8 cellular contexts compared by ENCODE assay signal in genomic region chr6:10719386-10720228, GRCh38. TPM values are rescaled to one million over a fixed set of nuclear protein-coding genes. Genes with fewer than 3 reads are reported as not detected.
DNase-seq lines count a peak whose midpoint lies in the region; ATAC-seq, FAIRE-seq and TF ChIP-seq lines count a peak whose summit lies in the region.

No MANE protein-coding gene starts in this region.

- TF ChIP-seq CTCF in HFF-Myc (IDR thresholded peaks at IDR 0.05; ENCODE audit: low read depth, low read length, missing control alignments) (no peak), endothelial cell of umbilical vein (IDR thresholded peaks at IDR 0.05; ENCODE audit: extremely low read depth in 1 of 2, insufficient read depth in 1 of 2, low read depth in 1 of 2, low read length in 2 of 2) (no peak), prostate gland (IDR thresholded peaks at IDR 0.05) (no peak), H9 (conservative IDR thresholded peaks at IDR 0.05) (no peak)

- H2AK5ac ChIP-seq in H9 (ENCODE audit: insufficient read length, low read length), result no peak overlapping the region

- no peak overlapping the region for H4K8ac ChIP-seq in H9 (replicated peaks; ENCODE audit: insufficient read length, low read depth, low read length)

- H3K18ac ChIP-seq in H9 (ENCODE audit: insufficient read length, low read depth, low read length), result no peak overlapping the region

- H3K27me3 ChIP-seq in endothelial cell of umbilical vein (ENCODE audit: control insufficient read depth in 2 of 2, insufficient read depth in 2 of 2, low read length in 2 of 2) (no peaks in the 10 kb centered on the region), prostate gland (replicated peaks; ENCODE audit: insufficient read depth) (no peaks in the 10 kb centered on the region), H9 (ENCODE audit: insufficient read depth, low read length) (no peaks in the 10 kb centered on the region)

- CTCF ChIA-PET in endothelial cell of umbilical vein (lab: Charles Lee), result interaction anchor here (0.6 to 4.8 kb wide), 7 partner anchors 8 to 258 kb away, joined by 3 to 21 read pairs (median 4); partner anchors contain the start of genes C6orf52 and PAK1IP1

- no peak overlapping the region for H3K4ac ChIP-seq in H9 (ENCODE audit: low read depth, low read length)

- no peak overlapping the region for H3K56ac ChIP-seq in H9 (ENCODE audit: insufficient read length, low read depth, low read length)

- H3K9me3 ChIP-seq in endothelial cell of umbilical vein (replicated peaks; ENCODE audit: control insufficient read depth, insufficient read depth, low read length), result no peaks in the 10 kb centered on the region
- no peaks in the 10 kb centered on the region for H3K9me3 ChIP-seq in prostate gland
- no peaks in the 10 kb centered on the region for H3K9me3 ChIP-seq in H9 (ENCODE audit: control insufficient read depth, low read depth, low read length)

- H3K14ac ChIP-seq in H9 (ENCODE audit: insufficient read depth, low read length), result no peak overlapping the region

- no peaks in the 10 kb centered on the region for H3K79me1 ChIP-seq in H9 (ENCODE audit: insufficient read depth, low read depth, low read length, poor library complexity, severe bottlenecking)

- peaks cover 0 to 16% (median 12%) of the 10 kb centered on the region in 3 experiments; a peak in 5 of 7 replicates for H3K36me3 Mint-ChIP-seq in H9 (ENCODE audit: insufficient read depth in 1 of 3, low read depth in 3 of 3)

- no peak for TF ChIP-seq POLR2A in endothelial cell of umbilical vein (IDR thresholded peaks at IDR 0.05; ENCODE audit: low read depth, low read length)
- no peak for TF ChIP-seq POLR2A in prostate gland (IDR thresholded peaks at IDR 0.05)

- POLR2A ChIA-PET in endothelial cell of umbilical vein (lab: Charles Lee), result interaction anchor here (0.6 kb wide), 1 partner anchor 15 kb away, joined by 6 read pairs; no protein-coding TSS in a partner anchor

- H3K27ac Mint-ChIP-seq in H9, result no peak overlapping the region

- H3K27ac ChIP-seq in endothelial cell of umbilical vein (ENCODE audit: insufficient read depth, low read depth, low read length), result no peak overlapping the region
- peak overlapping the region; percentile 68 to 79 for H3K27ac ChIP-seq in prostate gland
- no peak overlapping the region for H3K27ac ChIP-seq in H9 (ENCODE audit: insufficient read length, low read depth, low read length)

- no peak overlapping the region for H2BK15ac ChIP-seq in H9 (ENCODE audit: low read depth, low read length)

- FAIRE-seq in endothelial cell of umbilical vein (lab: Jason Lieb, UNC), result peak; percentile 37

- no peak overlapping the region for H3T11ph ChIP-seq in H9 (ENCODE audit: low read length)

- H3K4me3 ChIP-seq in HFF-Myc (replicated peaks; ENCODE audit: low read depth, low read length) (peak overlapping the region; percentile 45), endothelial cell of umbilical vein (replicated peaks in 1 of 3; ENCODE audit: insufficient read depth in 1 of 3, low read depth in 1 of 3, low read length in 3 of 3) (peak overlapping the region in 2 of 3 experiments; percentile 7 to 85), prostate gland (peak overlapping the region; percentile 45 to 46)

- H3K4me1 Mint-ChIP-seq in H9, result peaks cover 19 to 23% of the 10 kb centered on the region in 2 experiments

- H2BK5ac ChIP-seq in H9 (ENCODE audit: insufficient read length, low read length), result no peak overlapping the region

- no peak overlapping the region; a peak in 1 of 5 replicates for H3K4me3 Mint-ChIP-seq in H9

- no peaks in the 10 kb centered on the region for H4K20me1 ChIP-seq in endothelial cell of umbilical vein (replicated peaks; ENCODE audit: control insufficient read depth, extremely low read depth, insufficient read depth, low read length)
- no peaks in the 10 kb centered on the region for H4K20me1 ChIP-seq in H9 (ENCODE audit: control insufficient read depth, insufficient read depth, insufficient read length)

- WGBS in prostate gland, result 52% methylated on average over 24 of the region's 25 CpGs
- WGBS in H9 (ENCODE audit: extremely low coverage, insufficient read length, low lambda C conversion rate), result no CpG with 5 or more reads among the region's 25 CpGs

- BruUV-seq in endothelial cell of umbilical vein (replicated peaks; lab: Mats Ljungman, UMichigan), result TSS peak; percentile 57

- H3K36me3 ChIP-seq in endothelial cell of umbilical vein (ENCODE audit: control insufficient read depth in 2 of 2, extremely low read depth in 1 of 2, insufficient read depth in 2 of 2, low read length in 2 of 2), result no peaks in the 10 kb centered on the region
- H3K36me3 ChIP-seq in prostate gland, result no peaks in the 10 kb centered on the region

- no peak for DNase-seq in HFF-Myc (ENCODE audit: extremely low read depth, low read depth)
- peak; percentile 3 for DNase-seq in T-helper 22 cell (ENCODE audit: low read depth)
- DNase-seq in endothelial cell of umbilical vein (ENCODE audit: low read depth, low spot score), result peak; percentile 24
- no peak for DNase-seq in prostate gland (ENCODE audit: low spot score)
- DNase-seq in NK-92 (lab: John Stamatoyannopoulos, UW; ENCODE audit: unreplicated experiment), result no peak
- no peak for DNase-seq in H9

- no peak overlapping the region for H2BK120ac ChIP-seq in H9 (ENCODE audit: low read depth, low read length, poor library complexity, severe bottlenecking)

- no peak overlapping the region for H3K23ac ChIP-seq in H9 (ENCODE audit: insufficient read length, low read depth, low read length)

- dilution Hi-C loops in endothelial cell of umbilical vein (cut with MboI; ENCODE audit: extremely low pct_ligation_motif_present, low sequenced_read_pairs), result no loop called here

- H3K27me3 Mint-ChIP-seq in H9 (ENCODE audit: low read depth), result no peaks in the 10 kb centered on the region; the same call in 1 of the 2 replicates

- H3K9me3 Mint-ChIP-seq in H9, result peaks cover 3 to 7% of the 10 kb centered on the region in 2 experiments; a peak in 3 of 5 replicates

- H3K79me2 ChIP-seq in endothelial cell of umbilical vein (ENCODE audit: control insufficient read depth, insufficient read depth, low read length) (no peaks in the 10 kb centered on the region), H9 (ENCODE audit: insufficient read depth, low read length) (no peaks in the 10 kb centered on the region)

- H2BK20ac ChIP-seq in H9 (ENCODE audit: low read depth, low read length, poor library complexity, severe bottlenecking), result no peak overlapping the region

- H3K4me2 ChIP-seq in endothelial cell of umbilical vein (ENCODE audit: insufficient read depth, low read length) (peak overlapping the region; percentile 18), H9 (ENCODE audit: insufficient read depth, insufficient read length, low read length) (no peak overlapping the region)

- ATAC-seq in HG03342 (IDR thresholded peaks at IDR 0.05; ENCODE audit: unreplicated experiment), result no peak
- no peak for ATAC-seq in HG03280 (IDR thresholded peaks at IDR 0.05; ENCODE audit: unreplicated experiment)

- no peak overlapping the region for H4K5ac ChIP-seq in H9 (ENCODE audit: insufficient read length, low read depth, low read length)

- H2AFZ ChIP-seq in endothelial cell of umbilical vein (ENCODE audit: low read depth, low read length), result peak overlapping the region; percentile 69
- no peak overlapping the region for H2AFZ ChIP-seq in H9 (ENCODE audit: low read length)

- H3K9ac ChIP-seq in endothelial cell of umbilical vein (replicated peaks; ENCODE audit: extremely low read depth, insufficient read depth, low read length) (peak overlapping the region; percentile 41), H9 (ENCODE audit: extremely low read depth, insufficient read length, low read length) (no peak overlapping the region)

- H3K4me1 ChIP-seq in endothelial cell of umbilical vein (ENCODE audit: control insufficient read depth, extremely low read depth, insufficient read depth, low read length) (peaks cover 10% of the 10 kb centered on the region), prostate gland (replicated peaks) (peaks cover 8% of the 10 kb centered on the region), H9 (ENCODE audit: insufficient read depth, low read length) (0 out of 2 replicates have a peak, but pooled peaks cover 2% of the 10 kb centered on the region)

- intact Hi-C loops in endothelial cell of umbilical vein (cut with micrococcal nuclease), result loop anchor here (10.0 kb wide), 1 partner anchor 375 kb away; the partner anchor contains the start of gene SMIM13
- intact Hi-C loops in prostate gland (cut with DNase I), result no loop called here

- no peak overlapping the region for H2BK12ac ChIP-seq in H9 (ENCODE audit: insufficient read length, low read depth, low read length)

- no peaks in the 10 kb centered on the region for H3K9me1 ChIP-seq in endothelial cell of umbilical vein (replicated peaks; ENCODE audit: control insufficient read depth, extremely low read depth, insufficient read depth, low read length)

- H3K23me2 ChIP-seq in H9 (ENCODE audit: insufficient read length, low read depth, low read length, poor library complexity, severe bottlenecking), result peaks cover 9% of the 10 kb centered on the region

- H4K91ac ChIP-seq in H9 (ENCODE audit: insufficient read length, low read depth, low read length), result no peak overlapping the region

RNA-seq across cellular contexts. Expression of gene TMEM14C, which starts 3.3 kb away (rescaled TPM):
- 68.0 and 89.3 TPM in 2 replicates for total RNA-seq in endothelial cell of umbilical vein
- 137 and 146 TPM in 2 replicates for polyA plus RNA-seq in endothelial cell of umbilical vein
- 136 and 157 TPM in 2 replicates for polyA plus RNA-seq in endothelial cell of umbilical vein (2011; cell fraction: cytosol; rRNA removed)
- 55.0 and 57.8 TPM in 2 replicates for polyA plus RNA-seq in endothelial cell of umbilical vein (2011; cell fraction: nucleus; rRNA removed)
- polyA plus RNA-seq in endothelial cell of umbilical vein (2012), result 95.5 and 108 TPM in 2 replicates
- 80.3 and 84.5 TPM in 2 replicates for polyA minus RNA-seq in endothelial cell of umbilical vein
- 52.2 TPM for polyA minus RNA-seq in endothelial cell of umbilical vein (2011; cell fraction: cytosol; rRNA and poly(A)+ RNA removed)
- 6.2 and 7.4 TPM in 2 replicates for polyA minus RNA-seq in endothelial cell of umbilical vein (2011; cell fraction: nucleus; rRNA and poly(A)+ RNA removed)
- 100 to 1,000 TPM in 1 of 2 donors, 10 to 100 TPM in 1; 99.7 to 208 TPM for total RNA-seq in prostate gland
- 94.4 and 104 TPM in 2 replicates for total RNA-seq in H9 (2021)

RNA-seq across cellular contexts. Expression of gene PAK1IP1, which starts 24.8 kb away (rescaled TPM):
- total RNA-seq in endothelial cell of umbilical vein (20.6 and 20.9 TPM in 2 replicates), prostate gland (10 to 100 TPM; 12.2 to 36.7 TPM), H9 (2021) (43.6 and 44.8 TPM in 2 replicates)
- polyA plus RNA-seq in endothelial cell of umbilical vein, result 7.6 and 10.6 TPM in 2 replicates
- 19.6 and 21.2 TPM in 2 replicates for polyA plus RNA-seq in endothelial cell of umbilical vein (2011; cell fraction: cytosol; rRNA removed)
- 10.9 and 15.9 TPM in 2 replicates for polyA plus RNA-seq in endothelial cell of umbilical vein (2011; cell fraction: nucleus; rRNA removed)
- polyA plus RNA-seq in endothelial cell of umbilical vein (2012), result 17.2 and 29.3 TPM in 2 replicates
- polyA minus RNA-seq in endothelial cell of umbilical vein, result 6.8 and 10.2 TPM in 2 replicates
- 6.9 TPM for polyA minus RNA-seq in endothelial cell of umbilical vein (2011; cell fraction: cytosol; rRNA and poly(A)+ RNA removed)
- polyA minus RNA-seq in endothelial cell of umbilical vein (2011; cell fraction: nucleus; rRNA and poly(A)+ RNA removed), result 2.8 and 3.8 TPM in 2 replicates

RNA-seq across cellular contexts. Expression of gene C6orf52, which starts 25.2 kb away (rescaled TPM):
- total RNA-seq in endothelial cell of umbilical vein (not detected in 2 replicates), prostate gland (1 to 10 TPM in 1 of 2 donors, not detected in 1; 3.3 TPM), H9 (2021) (1.8 and 2.3 TPM in 2 replicates)
- 0.27 and 0.54 TPM in 2 replicates for polyA plus RNA-seq in endothelial cell of umbilical vein
- polyA plus RNA-seq in endothelial cell of umbilical vein (2011; cell fraction: cytosol; rRNA removed), result 0.35 TPM in 2 replicates
- polyA plus RNA-seq in endothelial cell of umbilical vein (2011; cell fraction: nucleus; rRNA removed), result 0.32 TPM in 1 of 2 replicates, not detected in the other
- 0.64 and 0.76 TPM in 2 replicates for polyA plus RNA-seq in endothelial cell of umbilical vein (2012)
- not detected in 2 replicates for polyA minus RNA-seq in endothelial cell of umbilical vein
- polyA minus RNA-seq in endothelial cell of umbilical vein (2011; cell fraction: cytosol; rRNA and poly(A)+ RNA removed), result not detected
- not detected in 2 replicates for polyA minus RNA-seq in endothelial cell of umbilical vein (2011; cell fraction: nucleus; rRNA and poly(A)+ RNA removed)

RNA-seq across cellular contexts. Expression of gene TMEM14B, which starts 28.0 kb away (rescaled TPM):
- total RNA-seq in endothelial cell of umbilical vein, result 54.6 and 58.2 TPM in 2 replicates
- polyA plus RNA-seq in endothelial cell of umbilical vein, result 56.9 and 73.1 TPM in 2 replicates
- 61.7 and 64.3 TPM in 2 replicates for polyA plus RNA-seq in endothelial cell of umbilical vein (2011; cell fraction: cytosol; rRNA removed)
- polyA plus RNA-seq in endothelial cell of umbilical vein (2011; cell fraction: nucleus; rRNA removed), result 29.1 and 33.6 TPM in 2 replicates
- polyA plus RNA-seq in endothelial cell of umbilical vein (2012), result 51.1 and 64.9 TPM in 2 replicates
- polyA minus RNA-seq in endothelial cell of umbilical vein, result 39.8 and 44.9 TPM in 2 replicates
- polyA minus RNA-seq in endothelial cell of umbilical vein (2011; cell fraction: cytosol; rRNA and poly(A)+ RNA removed), result 33.9 TPM
- polyA minus RNA-seq in endothelial cell of umbilical vein (2011; cell fraction: nucleus; rRNA and poly(A)+ RNA removed), result 17.9 and 22.2 TPM in 2 replicates
- 100 to 1,000 TPM in 1 of 2 donors, 10 to 100 TPM in 1; 81.1 to 165 TPM for total RNA-seq in prostate gland
- total RNA-seq in H9 (2021), result 104 and 107 TPM in 2 replicates

Comparison
In these comparisons a context has a peak if more than half of its experiments do, and no peak if none do; other contexts are left out.
1. DNase-seq: peak in T-helper 22 cell (single experiment) and endothelial cell of umbilical vein (single experiment); none in HFF-Myc (single experiment), prostate gland (single experiment), NK-92 (single experiment) and H9 (single experiment).
2. H3K27ac ChIP-seq: peak in prostate gland (2 of 2); none in endothelial cell of umbilical vein (single experiment) and H9 (single experiment).
3. Peak in every context shown above with its lines, with median percentiles within 50 percentile points of each other: H3K4me3 ChIP-seq.